8 cellular contexts compared by ENCODE assay signal in the genomic region with DNA sequence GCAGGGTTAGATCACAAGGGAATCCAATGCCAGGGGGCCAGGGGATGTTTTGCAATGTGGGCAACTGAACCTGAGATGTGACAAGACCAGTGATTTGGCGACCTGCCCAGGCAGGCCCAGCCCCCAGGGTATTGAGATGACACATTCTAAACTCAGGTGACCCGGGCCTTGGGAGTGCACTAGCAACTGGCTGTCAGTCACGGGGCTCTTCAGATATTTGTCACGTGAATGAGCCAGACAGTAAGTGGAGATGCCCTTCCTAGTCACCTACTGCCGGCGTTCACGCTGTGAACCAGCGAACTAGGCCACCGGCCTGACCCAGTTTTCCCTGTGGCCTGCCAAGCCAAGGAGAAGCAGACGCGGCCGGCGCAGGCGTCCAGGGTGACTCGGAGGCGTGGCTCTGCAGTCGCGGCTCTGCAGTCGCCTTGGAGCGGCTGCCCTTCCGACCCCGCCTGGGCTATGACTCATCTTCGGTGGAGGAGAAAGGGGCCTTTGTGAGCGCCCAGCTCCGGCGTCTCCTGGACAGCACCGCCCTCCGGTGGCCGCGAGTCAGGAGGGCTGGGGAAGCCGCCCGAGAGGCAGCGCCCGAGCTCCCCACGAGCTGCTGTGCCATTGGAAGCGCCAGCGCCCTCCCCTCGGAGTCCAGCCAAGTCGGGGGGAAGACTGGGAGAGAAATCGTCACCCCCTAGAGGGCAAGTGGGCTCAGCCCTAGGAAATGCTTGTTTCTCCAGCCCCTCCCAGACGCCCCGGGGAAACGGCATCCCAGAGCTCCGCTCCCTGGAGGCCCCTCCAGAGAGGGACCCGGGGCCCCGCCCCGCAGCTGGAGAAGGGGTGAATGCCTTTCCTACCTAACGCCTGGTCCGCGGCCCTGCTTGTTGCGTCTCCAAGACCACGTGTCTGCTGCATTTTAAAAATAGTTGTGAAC. TPM values are rescaled to one million over a fixed set of nuclear protein-coding genes. Genes with fewer than 3 reads are reported as not detected.
DNase-seq lines count a peak whose midpoint lies in the region; ATAC-seq, FAIRE-seq and TF ChIP-seq lines count a peak whose summit lies in the region.

No MANE protein-coding gene starts in this region.

- DNase-seq in CMK (ENCODE audit: low read depth): peak; percentile 92
- DNase-seq in HL-60 (ENCODE audit: low read depth in 1 of 2, low spot score in 1 of 2): peak; percentile 94 to 97
- DNase-seq in NOMO-1 (lab: John Stamatoyannopoulos, UW; ENCODE audit: unreplicated experiment in 2 of 2): peak; percentile 97 to 98
- DNase-seq in activated CD8-positive, alpha-beta memory T cell treated with anti-CD3 and anti-CD28 coated beads for 48 hours (ENCODE audit: low read depth in 2 of 3, low spot score in 2 of 3): peak; percentile 64 to 84 (median 79)
- DNase-seq in H1 (ENCODE audit: low read depth in 1 of 2, low spot score in 2 of 2): peak; percentile 89 to 95
- peak; percentile 99 for DNase-seq in mesenteric fat pad (ENCODE audit: low spot score)
- peak; percentile 77 for DNase-seq in stimulated activated CD8-positive, alpha-beta memory T cell treated with anti-CD3 and anti-CD28 coated beads, Interleukin-15, amount 100 ng/mL, for 1 hour (ENCODE audit: low read depth)

- H2BK20ac ChIP-seq in H1 (ENCODE audit: low read length): no peak overlapping the region

- H2BK15ac ChIP-seq in H1 (ENCODE audit: low read length): no peak overlapping the region; the same call in 1 of the 2 replicates

- peak; percentile 81 for ATAC-seq in GM19463 (IDR thresholded peaks at IDR 0.05; ENCODE audit: unreplicated experiment)

- peaks cover 0 to 6% (median 5%) of the 10 kb centered on the region in 4 experiments; a peak in 6 of 7 replicates for H3K4me1 ChIP-seq in H1 (replicated peaks in 1 of 4; ENCODE audit: control insufficient read depth in 3 of 4, insufficient read depth in 4 of 4, low read length in 3 of 4)

- H3K79me2 ChIP-seq in H1 (ENCODE audit: control insufficient read depth in 1 of 2, insufficient read depth in 2 of 2, low read length in 2 of 2): no peaks in the 10 kb centered on the region

- peak; percentile 86 to 92 for TF ChIP-seq RAD21 in H1 (IDR thresholded peaks at IDR 0.05 in 1 of 2, conservative IDR thresholded peaks at IDR 0.05 in 1 of 2; ENCODE audit: low read depth in 2 of 2, low read length in 2 of 2)

- H3K36me3 ChIP-seq in H1 (ENCODE audit: control insufficient read depth in 2 of 4, insufficient read depth in 4 of 4, low read length in 3 of 4): no peaks in the 10 kb centered on the region

- peak overlapping the region; percentile 48 for H3K4me3 ChIP-seq in HL-60 (replicated peaks; ENCODE audit: insufficient read depth, low read length)
- H3K4me3 ChIP-seq in H1 (ENCODE audit: extremely low read depth in 1 of 4, insufficient read depth in 2 of 4, low read depth in 3 of 4, low read length in 4 of 4): peak overlapping the region; percentile 14 to 66 (median 56)

- H3K27ac ChIP-seq in HL-60 (replicated peaks): peak overlapping the region; percentile 72
- peak overlapping the region; percentile 24; the same call in 1 of the 2 replicates for H3K27ac ChIP-seq in H1 (ENCODE audit: low read depth, low read length)

- H3K79me1 ChIP-seq in H1 (ENCODE audit: low read depth, low read length): no peaks in the 10 kb centered on the region

- H2AFZ ChIP-seq in H1 (ENCODE audit: low read length): peak overlapping the region; percentile 52; the same call in 1 of the 2 replicates

- H3K4ac ChIP-seq in H1 (replicated peaks; ENCODE audit: insufficient read length, low read depth, low read length): no peak overlapping the region

- peak in 1 of 2 experiments; percentile 9; a peak in 1 of 3 replicates for TF ChIP-seq EP300 in H1 (IDR thresholded peaks at IDR 0.05; ENCODE audit: borderline replicate concordance in 1 of 2, low read depth in 2 of 2, low read length in 2 of 2)

- H2BK5ac ChIP-seq in H1 (ENCODE audit: low read depth, low read length): peak overlapping the region; percentile 47

- H2BK120ac ChIP-seq in H1 (replicated peaks; ENCODE audit: low read depth, low read length): no peak overlapping the region

- peak overlapping the region; percentile 12 for H4K5ac ChIP-seq in H1 (ENCODE audit: insufficient read length, low read depth, low read length)

- peak overlapping the region; percentile 69 for H4K91ac ChIP-seq in H1 (replicated peaks; ENCODE audit: insufficient read length, low read length)

- no peaks in the 10 kb centered on the region for H3K27me3 ChIP-seq in HL-60 (ENCODE audit: insufficient read depth, poor library complexity, severe bottlenecking)
- H3K27me3 ChIP-seq in H1 (replicated peaks in 1 of 4; ENCODE audit: control insufficient read depth in 3 of 4, extremely low read depth in 1 of 4, insufficient read depth in 3 of 4, low read length in 3 of 4): no peaks in the 10 kb centered on the region; a peak in 1 of 7 replicates

- peak overlapping the region; percentile 20 to 67 for H3K4me2 ChIP-seq in H1 (ENCODE audit: insufficient read depth in 1 of 2, low read depth in 2 of 2, low read length in 2 of 2)

- POLR2A ChIA-PET in H1 (lab: Charles Lee; ENCODE audit: partially characterized antibody): interaction anchor here (0.7 to 2.2 kb wide), 7 partner anchors 10 to 87 kb away, joined by 3 to 13 read pairs (median 6); a partner anchor contains a TSS

- peak overlapping the region; percentile 5; the same call in 1 of the 2 replicates for H3K18ac ChIP-seq in H1 (ENCODE audit: extremely low read depth, low read length)

- H2AK5ac ChIP-seq in H1 (ENCODE audit: low read depth, low read length): no peak overlapping the region

- TF ChIP-seq CTCF in HL-60 (IDR thresholded peaks at IDR 0.05; ENCODE audit: insufficient read depth, low read length): peak; percentile 43
- peak; percentile 65 to 81 (median 75) for TF ChIP-seq CTCF in H1 (IDR thresholded peaks at IDR 0.05; ENCODE audit: control extremely low read depth in 1 of 3, insufficient read depth in 1 of 3, low read depth in 1 of 3, low read length in 3 of 3)

- H3K14ac ChIP-seq in H1 (ENCODE audit: insufficient read length): no peak overlapping the region

- H3K9me3 ChIP-seq in H1 (ENCODE audit: insufficient read depth in 2 of 2, low read depth in 1 of 2, low read length in 1 of 2): no peaks in the 10 kb centered on the region

- H4K20me1 ChIP-seq in H1 (replicated peaks in 1 of 2; ENCODE audit: control insufficient read depth in 1 of 2, insufficient read depth in 2 of 2, low read length in 2 of 2): no peaks in the 10 kb centered on the region

- peak in 1 of 2 experiments; percentile 55; a peak in 2 of 3 replicates for TF ChIP-seq POLR2A in H1 (IDR thresholded peaks at IDR 0.05; ENCODE audit: control extremely low read depth in 1 of 2, low read depth in 2 of 2, low read length in 2 of 2)

- no peak overlapping the region for H2BK12ac ChIP-seq in H1 (ENCODE audit: low read depth, low read length)

- H3K23ac ChIP-seq in H1 (ENCODE audit: insufficient read length): no peak overlapping the region

- WGBS in H1 (ENCODE audit: extremely low coverage in 1 of 2, insufficient coverage in 1 of 2, insufficient read length in 1 of 2, insufficient replicate concordance in 2 of 2, low coverage in 1 of 2, low lambda C conversion rate in 2 of 2, missing lambda C conversion rate in 1 of 2), 2 experiments: 3% methylated on average over 51 of the region's 52 CpGs; no CpG with 5 or more reads in 1 of the 2 experiments

- no peaks in the 10 kb centered on the region for H3K23me2 ChIP-seq in H1 (ENCODE audit: low read depth, low read length)

- CTCF ChIA-PET in H1 (lab: Charles Lee; ENCODE audit: partially characterized antibody): interaction anchor here (0.7 to 4.1 kb wide), 18 partner anchors 12 to 272 kb away, joined by 3 to 33 read pairs (median 4); a partner anchor contains a TSS

- no peak for FAIRE-seq in H1 (lab: Jason Lieb, UNC)

- H3K9ac ChIP-seq in H1 (replicated peaks in 1 of 4; ENCODE audit: extremely low read depth in 1 of 4, low read depth in 3 of 4, low read length in 3 of 4): peak overlapping the region in 2 of 4 experiments; percentile 28 to 38; a peak in 3 of 7 replicates

- H4K8ac ChIP-seq in H1 (ENCODE audit: extremely low read depth, insufficient read depth, low read length): no peak overlapping the region

- H3K56ac ChIP-seq in H1 (replicated peaks; ENCODE audit: insufficient read length, low read depth, low read length): peak overlapping the region; percentile 24

TF ChIP-seq in H1, 55 proteins besides CTCF, POLR2A, EP300 and RAD21 (continues in another document):
- no peak for TF ChIP-seq NANOG (IDR thresholded peaks at IDR 0.05; ENCODE audit: insufficient read depth, low read depth, low read length, poor library complexity, severe bottlenecking)
- no peak for TF ChIP-seq SRF (IDR thresholded peaks at IDR 0.05; ENCODE audit: low read depth, low read length)
- TF ChIP-seq POU5F1 (IDR thresholded peaks at IDR 0.05; ENCODE audit: low read depth, low read length): no peak
- TF ChIP-seq ZNF274 (IDR thresholded peaks at IDR 0.05; ENCODE audit: borderline replicate concordance, extremely low read depth, low read length): no peak
- peak; percentile 98 for TF ChIP-seq JUND (IDR thresholded peaks at IDR 0.05; ENCODE audit: low read length)
- peak; percentile 50 for TF ChIP-seq KDM4A (IDR thresholded peaks at IDR 0.05; ENCODE audit: low read depth, low read length, severe bottlenecking)
- TF ChIP-seq EGR1 (IDR thresholded peaks at IDR 0.05; ENCODE audit: borderline replicate concordance, low read depth, low read length): no peak
- TF ChIP-seq SIX5 (IDR thresholded peaks at IDR 0.05; ENCODE audit: low read depth, low read length): no peak
- TF ChIP-seq, protein P1, sequence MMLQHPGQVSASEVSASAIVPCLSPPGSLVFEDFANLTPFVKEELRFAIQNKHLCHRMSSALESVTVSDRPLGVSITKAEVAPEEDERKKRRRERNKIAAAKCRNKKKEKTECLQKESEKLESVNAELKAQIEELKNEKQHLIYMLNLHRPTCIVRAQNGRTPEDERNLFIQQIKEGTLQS (IDR thresholded peaks at IDR 0.05; ENCODE audit: insufficient read depth, low read depth, low read length): peak; percentile 71
- TF ChIP-seq CBX8 (IDR thresholded peaks at IDR 0.05; ENCODE audit: borderline replicate concordance, low read depth, low read length): no peak
- TF ChIP-seq RBBP5 (IDR thresholded peaks at IDR 0.05; ENCODE audit: borderline replicate concordance, low read depth, low read length): peak; percentile 50; the same call in 1 of the 2 replicates
- no peak for TF ChIP-seq YY1 (IDR thresholded peaks at IDR 0.05; ENCODE audit: low read depth, low read length)

RNA-seq across cellular contexts. Expression of a gene that starts 38.8 kb away (rescaled TPM):
- 101 and 113 TPM in 2 replicates for total RNA-seq in H1 (2021; fragmentation: NEBNext Ultra II Directional; extraction: Animal tissue kit (Norgen Biotek cat#: 25700))
- polyA plus RNA-seq in H1 (2011; rRNA removed): 140 and 261 TPM in 2 replicates
- polyA plus RNA-seq in H1 (2011; cell fraction: cytosol; rRNA removed): 182 TPM
- polyA plus RNA-seq in H1 (2011; cell fraction: nucleus; rRNA removed): 463 TPM
- 96.0 to 127 TPM (median 113 TPM) in 4 replicates for polyA plus RNA-seq in H1 (2012, experiment 1 of 2)
- 29.4 TPM for polyA plus RNA-seq in H1 (2012, experiment 2 of 2)
- 74.6 TPM for polyA plus RNA-seq in H1 (2013, experiment 1 of 2)
- 66.1 TPM for polyA plus RNA-seq in H1 (2013, experiment 2 of 2)
- 59.7 and 102 TPM in 2 replicates for polyA minus RNA-seq in H1 (2011; rRNA and poly(A)+ RNA removed)
- 76.1 TPM for polyA minus RNA-seq in H1 (2011; cell fraction: cytosol; rRNA and poly(A)+ RNA removed)
- 120 TPM for polyA minus RNA-seq in H1 (2011; cell fraction: nucleus; rRNA and poly(A)+ RNA removed)
- total RNA-seq in mesenteric fat pad: 160 TPM

Comparison
In these comparisons a context has a peak if more than half of its experiments do, and no peak if none do; other contexts are left out.
1. Peak in every context shown above with its lines: DNase-seq, ATAC-seq, H3K4me3 ChIP-seq and H3K27ac ChIP-seq.